ENCODE assay signal across 8 cellular contexts in genomic region chr1:16440150-16440479, GRCh38. TPM values are rescaled to one million over a fixed set of nuclear protein-coding genes. Genes with fewer than 3 reads are reported as not detected.
A peak's percentile ranks its signal among the peaks of the same experiment; 100 is the strongest.
DNase-seq lines count a peak whose midpoint lies in the region; ATAC-seq and TF ChIP-seq lines count a peak whose summit lies in the region.

No MANE protein-coding gene starts in this region.

- H3K9me3 Mint-ChIP-seq in activated naive CD8-positive, alpha-beta T cell treated with anti-CD3 and anti-CD28 coated beads, Interleukin-2, amount 50 U/mL, for 24 hours, result no peaks in the 10 kb centered on the region

- intact Hi-C loops in upper lobe of right lung (cut with DNase I), result no loop called here

- H3K27me3 ChIP-seq in layer of hippocampus (ENCODE audit: control insufficient read depth, insufficient read depth, low read length), result no peaks in the 10 kb centered on the region
- H3K27me3 ChIP-seq in upper lobe of right lung, result no peaks in the 10 kb centered on the region

- H3K27ac Mint-ChIP-seq in activated naive CD8-positive, alpha-beta T cell treated with anti-CD3 and anti-CD28 coated beads, Interleukin-2, amount 50 U/mL, for 24 hours, result peak overlapping the region; percentile 85

- ATAC-seq in HG03066 (IDR thresholded peaks at IDR 0.05; ENCODE audit: low read depth, unreplicated experiment) (peak; percentile 12), upper lobe of right lung (no peak), HG03135 (IDR thresholded peaks at IDR 0.05; ENCODE audit: unreplicated experiment) (no peak)
- ATAC-seq in activated naive CD8-positive, alpha-beta T cell treated with anti-CD3 and anti-CD28 coated beads, Interleukin-2, amount 50 U/mL, for 24 hours, result peak; percentile 35

- H3K27me3 Mint-ChIP-seq in activated naive CD8-positive, alpha-beta T cell treated with anti-CD3 and anti-CD28 coated beads, Interleukin-2, amount 50 U/mL, for 24 hours, result no peaks in the 10 kb centered on the region

- H3K4me3 Mint-ChIP-seq in activated naive CD8-positive, alpha-beta T cell treated with anti-CD3 and anti-CD28 coated beads, Interleukin-2, amount 50 U/mL, for 24 hours, result peak overlapping the region; percentile 89

- no peak for TF ChIP-seq CTCF in upper lobe of right lung (IDR thresholded peaks at IDR 0.05)

- H3K27ac ChIP-seq in layer of hippocampus (ENCODE audit: low read depth, low read length), result peak overlapping the region; percentile 73
- H3K27ac ChIP-seq in upper lobe of right lung, result peak overlapping the region; percentile 88

- peaks cover 6% of the 10 kb centered on the region for H3K36me3 Mint-ChIP-seq in activated naive CD8-positive, alpha-beta T cell treated with anti-CD3 and anti-CD28 coated beads, Interleukin-2, amount 50 U/mL, for 24 hours (ENCODE audit: low read depth)

- peak overlapping the region; percentile 99 for H3K4me3 ChIP-seq in upper lobe of right lung

- DNase-seq in NCI-H146 (lab: John Stamatoyannopoulos, UW), result peak; percentile 58
- DNase-seq in NCI-H146 treated with DMSO at 0.1 percent for 48 hours (lab: John Stamatoyannopoulos, UW; ENCODE audit: unreplicated experiment), result no peak
- no peak for DNase-seq in activated naive CD8-positive, alpha-beta T cell treated with anti-CD3 and anti-CD28 coated beads, Interleukin-2, amount 50 U/mL, for 24 hours
- no peak for DNase-seq in upper lobe of right lung
- no peak for DNase-seq in GF-D8 (lab: John Stamatoyannopoulos, UW)

- peaks cover 43% of the 10 kb centered on the region for H3K4me1 Mint-ChIP-seq in activated naive CD8-positive, alpha-beta T cell treated with anti-CD3 and anti-CD28 coated beads, Interleukin-2, amount 50 U/mL, for 24 hours

- no peaks in the 10 kb centered on the region for H3K9me3 ChIP-seq in upper lobe of right lung

- H3K36me3 ChIP-seq in upper lobe of right lung, result peaks cover 25% of the 10 kb centered on the region

- peaks cover 22% of the 10 kb centered on the region for H3K4me1 ChIP-seq in upper lobe of right lung

RNA-seq across cellular contexts. Expression of gene NECAP2, which starts 0.4 kb away (rescaled TPM):
- total RNA-seq in upper lobe of right lung, result 78.1 TPM

RNA-seq across cellular contexts. Expression of gene SPATA21, which starts 2.9 kb away (rescaled TPM):
- total RNA-seq in upper lobe of right lung, result not detected

Comparison
In these comparisons a context has a peak if more than half of its experiments do, and no peak if none do; other contexts are left out.
1. ATAC-seq: peak in HG03066 (single experiment) and activated naive CD8-positive, alpha-beta T cell treated with anti-CD3 and anti-CD28 coated beads, Interleukin-2, amount 50 U/mL, for 24 hours (single experiment); none in upper lobe of right lung (single experiment) and HG03135 (single experiment).